2 cellular contexts compared by ENCODE assay signal in the genomic region with DNA sequence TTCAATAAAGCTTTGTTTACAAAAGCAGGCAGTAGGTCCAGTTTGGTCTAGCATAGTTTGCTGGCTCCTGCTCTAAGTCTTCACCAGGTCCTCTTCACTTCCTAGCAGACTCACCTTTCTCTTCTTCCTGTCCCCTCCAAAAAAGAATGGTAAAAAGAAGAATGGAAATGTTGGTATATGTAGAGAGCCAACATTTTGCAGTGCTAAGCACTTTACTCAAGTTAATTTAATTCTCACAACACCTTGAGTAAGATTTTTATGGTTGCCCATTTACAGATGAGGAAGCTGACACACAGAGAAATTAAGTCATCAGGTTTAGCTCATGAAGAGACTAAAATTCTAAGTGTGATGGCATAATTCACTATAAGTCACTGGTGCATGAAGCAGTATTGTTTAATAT.
TF ChIP-seq lines count a peak whose summit lies in the region.

No MANE protein-coding gene starts in this region.

TF ChIP-seq in HepG2, 621 proteins besides CTCF, POLR2A, EP300 and RAD21:
- TF ChIP-seq ZNF646 (CRISPR knock-in tag; IDR thresholded peaks at IDR 0.05) (no peak), MAFK (conservative IDR thresholded peaks at IDR 0.05 in 1 of 2, IDR thresholded peaks at IDR 0.05 in 1 of 2; ENCODE audit: low read length in 2 of 2) (peak; percentile 21 to 67; a peak in 2 of 4 replicates), MAFF (IDR thresholded peaks at IDR 0.05; ENCODE audit: low read depth, low read length) (peak; percentile 45; the same call in 1 of the 2 replicates)

TF ChIP-seq in GM12878, 131 proteins besides CTCF, POLR2A, EP300 and RAD21:
- TF ChIP-seq, protein P1, sequence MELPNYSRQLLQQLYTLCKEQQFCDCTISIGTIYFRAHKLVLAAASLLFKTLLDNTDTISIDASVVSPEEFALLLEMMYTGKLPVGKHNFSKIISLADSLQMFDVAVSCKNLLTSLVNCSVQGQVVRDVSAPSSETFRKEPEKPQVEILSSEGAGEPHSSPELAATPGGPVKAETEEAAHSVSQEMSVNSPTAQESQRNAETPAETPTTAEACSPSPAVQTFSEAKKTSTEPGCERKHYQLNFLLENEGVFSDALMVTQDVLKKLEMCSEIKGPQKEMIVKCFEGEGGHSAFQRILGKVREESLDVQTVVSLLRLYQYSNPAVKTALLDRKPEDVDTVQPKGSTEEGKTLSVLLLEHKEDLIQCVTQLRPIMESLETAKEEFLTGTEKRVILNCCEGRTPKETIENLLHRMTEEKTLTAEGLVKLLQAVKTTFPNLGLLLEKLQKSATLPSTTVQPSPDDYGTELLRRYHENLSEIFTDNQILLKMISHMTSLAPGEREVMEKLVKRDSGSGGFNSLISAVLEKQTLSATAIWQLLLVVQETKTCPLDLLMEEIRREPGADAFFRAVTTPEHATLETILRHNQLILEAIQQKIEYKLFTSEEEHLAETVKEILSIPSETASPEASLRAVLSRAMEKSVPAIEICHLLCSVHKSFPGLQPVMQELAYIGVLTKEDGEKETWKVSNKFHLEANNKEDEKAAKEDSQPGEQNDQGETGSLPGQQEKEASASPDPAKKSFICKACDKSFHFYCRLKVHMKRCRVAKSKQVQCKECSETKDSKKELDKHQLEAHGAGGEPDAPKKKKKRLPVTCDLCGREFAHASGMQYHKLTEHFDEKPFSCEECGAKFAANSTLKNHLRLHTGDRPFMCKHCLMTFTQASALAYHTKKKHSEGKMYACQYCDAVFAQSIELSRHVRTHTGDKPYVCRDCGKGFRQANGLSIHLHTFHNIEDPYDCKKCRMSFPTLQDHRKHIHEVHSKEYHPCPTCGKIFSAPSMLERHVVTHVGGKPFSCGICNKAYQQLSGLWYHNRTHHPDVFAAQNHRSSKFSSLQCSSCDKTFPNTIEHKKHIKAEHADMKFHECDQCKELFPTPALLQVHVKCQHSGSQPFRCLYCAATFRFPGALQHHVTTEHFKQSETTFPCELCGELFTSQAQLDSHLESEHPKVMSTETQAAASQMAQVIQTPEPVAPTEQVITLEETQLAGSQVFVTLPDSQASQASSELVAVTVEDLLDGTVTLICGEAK (IDR thresholded peaks at IDR 0.05; ENCODE audit: borderline replicate concordance): peak; percentile 65; the same call in 1 of the 2 replicates
- TF ChIP-seq USF2 (IDR thresholded peaks at IDR 0.05; ENCODE audit: borderline replicate concordance, low read depth, low read length): no peak
